1 cellular context compared by ENCODE assay signal in genomic region chr1:222465211-222466041, GRCh38.
TF ChIP-seq lines count a peak whose summit lies in the region.

No MANE protein-coding gene starts in this region.

TF ChIP-seq in HepG2, 621 proteins besides CTCF, POLR2A, EP300 and RAD21 (continued from another document and continues in another):
- TF ChIP-seq ZBTB3 (CRISPR knock-in tag; IDR thresholded peaks at IDR 0.05; ENCODE audit: borderline replicate concordance, low read depth) (peak; percentile 89; the same call in 1 of the 2 replicates), ZNF44 (CRISPR knock-in tag; IDR thresholded peaks at IDR 0.05) (no peak; the same call in 1 of the 2 replicates), CREB3 (CRISPR knock-in tag; IDR thresholded peaks at IDR 0.05) (peak; percentile 92; the same call in 1 of the 2 replicates), MYPOP (CRISPR knock-in tag; IDR thresholded peaks at IDR 0.05) (peak; percentile 96), NKX3-1 (CRISPR knock-in tag; IDR thresholded peaks at IDR 0.05) (peak; percentile 91), ZNF549 (CRISPR knock-in tag; IDR thresholded peaks at IDR 0.05) (no peak), ZNF800 (CRISPR knock-in tag; IDR thresholded peaks at IDR 0.05) (no peak; the same call in 1 of the 2 replicates), BRCA1 (CRISPR knock-in tag; IDR thresholded peaks at IDR 0.05) (no peak; the same call in 1 of the 2 replicates), TSC22D2 (CRISPR knock-in tag; IDR thresholded peaks at IDR 0.05; ENCODE audit: borderline replicate concordance) (peak; percentile 97; the same call in 1 of the 2 replicates), TARDBP (CRISPR knock-in tag; IDR thresholded peaks at IDR 0.05) (peak; percentile 53; the same call in 1 of the 2 replicates), CBX5 (CRISPR knock-in tag; IDR thresholded peaks at IDR 0.05; ENCODE audit: borderline replicate concordance) (peak; percentile 92; the same call in 1 of the 2 replicates), MTERF4 (CRISPR knock-in tag; IDR thresholded peaks at IDR 0.05) (peak; percentile 56; the same call in 1 of the 2 replicates), BCL6 (CRISPR knock-in tag; IDR thresholded peaks at IDR 0.05) (peak; percentile 70; the same call in 1 of the 2 replicates), ZNF441 (CRISPR knock-in tag; IDR thresholded peaks at IDR 0.05; ENCODE audit: borderline replicate concordance) (peak; percentile 88), HBP1 (CRISPR knock-in tag; IDR thresholded peaks at IDR 0.05; ENCODE audit: low read depth) (peak; percentile 90; the same call in 1 of the 2 replicates), SRSF1 (optimal IDR thresholded peaks at IDR 0.05; ENCODE audit: low read depth, low read length) (no peak), PHB2 (IDR thresholded peaks at IDR 0.05; ENCODE audit: partially characterized antibody) (no peak), SOX6 (IDR thresholded peaks at IDR 0.05) (no peak), SOX6 (CRISPR knock-in tag; IDR thresholded peaks at IDR 0.05) (0 out of 2 replicates have a peak, but pooled peaks have one; percentile 21), TBL1XR1 (IDR thresholded peaks at IDR 0.05; ENCODE audit: borderline replicate concordance, low read length, partially characterized antibody) (no peak), MED8 (CRISPR knock-in tag; IDR thresholded peaks at IDR 0.05; ENCODE audit: insufficient replicate concordance) (peak; percentile 84), ZNF556 (CRISPR knock-in tag; IDR thresholded peaks at IDR 0.05; ENCODE audit: borderline replicate concordance) (peak; percentile 97; the same call in 1 of the 2 replicates), ZFY (CRISPR knock-in tag; IDR thresholded peaks at IDR 0.05) (peak; percentile 96), LBX2 (CRISPR knock-in tag; IDR thresholded peaks at IDR 0.05; ENCODE audit: borderline replicate concordance) (no peak; the same call in 1 of the 2 replicates), ZNF720 (CRISPR knock-in tag; IDR thresholded peaks at IDR 0.05) (no peak), POLR2G (IDR thresholded peaks at IDR 0.05; ENCODE audit: low read depth, low read length) (peak; percentile 93), IRX3 (CRISPR knock-in tag; IDR thresholded peaks at IDR 0.05; ENCODE audit: borderline replicate concordance, low read depth) (no peak), IKZF4 (CRISPR knock-in tag; IDR thresholded peaks at IDR 0.05; ENCODE audit: borderline replicate concordance, low read depth, not compliant biosample characterization) (peak; percentile 60), ZNF296 (CRISPR knock-in tag; conservative IDR thresholded peaks at IDR 0.05) (no peak), JUND (CRISPR knock-in tag; IDR thresholded peaks at IDR 0.05) (no peak; the same call in 1 of the 2 replicates), ARID5B (CRISPR knock-in tag; IDR thresholded peaks at IDR 0.05) (peak; percentile 82), ZNF34 (CRISPR knock-in tag; IDR thresholded peaks at IDR 0.05; ENCODE audit: borderline replicate concordance) (peak; percentile 65; the same call in 1 of the 2 replicates), SMYD3 (CRISPR knock-in tag; IDR thresholded peaks at IDR 0.05) (no peak), ZNF501 (CRISPR knock-in tag; IDR thresholded peaks at IDR 0.05) (peak; percentile 99), PAX8 (CRISPR knock-in tag; IDR thresholded peaks at IDR 0.05; ENCODE audit: borderline replicate concordance) (peak; percentile 89; the same call in 1 of the 2 replicates), CENPT (CRISPR knock-in tag; IDR thresholded peaks at IDR 0.05; ENCODE audit: low read depth) (0 out of 2 replicates have a peak, but pooled peaks have one; percentile 79), NONO (IDR thresholded peaks at IDR 0.05) (no peak), NONO (CRISPR knock-in tag; conservative IDR thresholded peaks at IDR 0.05) (peak; percentile 91), NFKB2 (CRISPR knock-in tag; IDR thresholded peaks at IDR 0.05; ENCODE audit: borderline replicate concordance) (peak; percentile 95; the same call in 1 of the 2 replicates), ZNF512 (CRISPR knock-in tag; IDR thresholded peaks at IDR 0.05) (no peak), SP140L (CRISPR knock-in tag; IDR thresholded peaks at IDR 0.05; ENCODE audit: borderline replicate concordance) (no peak), MAX (IDR thresholded peaks at IDR 0.05) (peak; percentile 100), ZNF709 (CRISPR knock-in tag; IDR thresholded peaks at IDR 0.05) (peak; percentile 69), MEIS2 (CRISPR knock-in tag; IDR thresholded peaks at IDR 0.05) (peak; percentile 78; the same call in 1 of the 2 replicates), THAP7 (CRISPR knock-in tag; IDR thresholded peaks at IDR 0.05) (peak; percentile 90), POLR2AphosphoS5 (IDR thresholded peaks at IDR 0.05; ENCODE audit: low read depth, low read length) (peak; percentile 78), HES4 (CRISPR knock-in tag; IDR thresholded peaks at IDR 0.05; ENCODE audit: borderline replicate concordance) (peak; percentile 90), FIP1L1 (IDR thresholded peaks at IDR 0.05; ENCODE audit: borderline replicate concordance, insufficient read depth, low read depth, low read length) (no peak), ZSCAN9 (CRISPR knock-in tag; IDR thresholded peaks at IDR 0.05; ENCODE audit: borderline replicate concordance) (peak; percentile 67; the same call in 1 of the 2 replicates), ZNF616 (CRISPR knock-in tag; IDR thresholded peaks at IDR 0.05; ENCODE audit: low read depth) (peak; percentile 89; the same call in 1 of the 2 replicates), SP2 (CRISPR knock-in tag; IDR thresholded peaks at IDR 0.05) (0 out of 2 replicates have a peak, but pooled peaks have one; percentile 33), SNAPC2 (CRISPR knock-in tag; IDR thresholded peaks at IDR 0.05) (no peak), PRMT3 (CRISPR knock-in tag; IDR thresholded peaks at IDR 0.05; ENCODE audit: borderline replicate concordance, low read depth) (0 out of 2 replicates have a peak, but pooled peaks have one; percentile 53), ZNF83 (CRISPR knock-in tag; IDR thresholded peaks at IDR 0.05; ENCODE audit: borderline replicate concordance) (peak; percentile 87; the same call in 1 of the 2 replicates), ETV6 (CRISPR knock-in tag; conservative IDR thresholded peaks at IDR 0.05) (peak; percentile 92)
